In the genomic region with DNA sequence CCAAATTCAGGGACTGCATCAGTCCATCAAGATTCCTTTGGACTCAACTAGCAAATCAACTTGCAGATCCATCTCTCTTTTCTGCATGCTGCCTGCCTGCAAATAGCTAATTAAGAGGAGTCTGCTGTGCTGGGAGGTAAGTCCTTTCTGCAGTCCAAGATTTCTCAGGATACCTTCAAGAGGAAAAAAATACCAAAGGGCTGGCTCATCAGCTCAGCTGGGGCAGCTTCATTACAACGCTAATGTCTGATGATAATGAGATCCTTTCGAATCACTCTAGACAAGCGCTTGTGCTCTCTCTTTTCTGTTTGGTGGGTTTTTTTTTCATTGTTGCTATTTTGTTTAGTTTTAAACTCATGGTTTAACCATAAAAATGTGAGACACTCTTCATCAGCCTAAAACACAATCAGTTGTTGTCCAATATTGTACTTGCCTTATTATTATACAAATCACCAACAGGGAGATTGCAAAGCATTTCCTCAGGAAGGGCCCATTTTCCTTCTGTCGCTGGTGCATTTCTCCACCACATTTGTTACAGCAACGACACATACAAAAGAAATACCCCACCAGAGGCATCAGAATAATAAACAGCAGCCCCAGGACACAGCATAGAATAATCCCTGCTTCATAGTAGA, we compare ENCODE assay signal across 2 cellular contexts.
TF ChIP-seq lines count a peak whose summit lies in the region.

No MANE protein-coding gene starts in this region.

TF ChIP-seq in IMR-90, 13 proteins besides CTCF, POLR2A, EP300 and RAD21:
- TF ChIP-seq MAZ (IDR thresholded peaks at IDR 0.05; ENCODE audit: borderline replicate concordance, low read depth, low read length) = no peak
- TF ChIP-seq MAFK (IDR thresholded peaks at IDR 0.05; ENCODE audit: low read depth, low read length) = no peak
- TF ChIP-seq CEBPB (IDR thresholded peaks at IDR 0.05; ENCODE audit: low read depth, low read length) = no peak
- TF ChIP-seq, protein P1, sequence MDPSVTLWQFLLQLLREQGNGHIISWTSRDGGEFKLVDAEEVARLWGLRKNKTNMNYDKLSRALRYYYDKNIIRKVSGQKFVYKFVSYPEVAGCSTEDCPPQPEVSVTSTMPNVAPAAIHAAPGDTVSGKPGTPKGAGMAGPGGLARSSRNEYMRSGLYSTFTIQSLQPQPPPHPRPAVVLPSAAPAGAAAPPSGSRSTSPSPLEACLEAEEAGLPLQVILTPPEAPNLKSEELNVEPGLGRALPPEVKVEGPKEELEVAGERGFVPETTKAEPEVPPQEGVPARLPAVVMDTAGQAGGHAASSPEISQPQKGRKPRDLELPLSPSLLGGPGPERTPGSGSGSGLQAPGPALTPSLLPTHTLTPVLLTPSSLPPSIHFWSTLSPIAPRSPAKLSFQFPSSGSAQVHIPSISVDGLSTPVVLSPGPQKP (IDR thresholded peaks at IDR 0.05; ENCODE audit: borderline replicate concordance, low read depth, low read length) = no peak

TF ChIP-seq in endothelial cell of umbilical vein, 7 proteins besides CTCF, POLR2A, EP300 and RAD21:
- TF ChIP-seq POLR2AphosphoS5 (IDR thresholded peaks at IDR 0.05; ENCODE audit: insufficient read depth, low read depth, low read length) (no peak), GATA2 (IDR thresholded peaks at IDR 0.05; ENCODE audit: insufficient read depth, insufficient read length, low read depth, low read length) (no peak), MYC (IDR thresholded peaks at IDR 0.05; ENCODE audit: low read depth, low read length) (no peak), JUN (IDR thresholded peaks at IDR 0.05; ENCODE audit: borderline replicate concordance, insufficient read depth, insufficient read length, low read depth) (no peak), FOS (IDR thresholded peaks at IDR 0.05; ENCODE audit: borderline replicate concordance, insufficient read depth, low read length) (no peak), EZH2 (IDR thresholded peaks at IDR 0.05; ENCODE audit: borderline replicate concordance, low read depth, low read length, severe bottlenecking) (no peak)
- TF ChIP-seq, protein P2, sequence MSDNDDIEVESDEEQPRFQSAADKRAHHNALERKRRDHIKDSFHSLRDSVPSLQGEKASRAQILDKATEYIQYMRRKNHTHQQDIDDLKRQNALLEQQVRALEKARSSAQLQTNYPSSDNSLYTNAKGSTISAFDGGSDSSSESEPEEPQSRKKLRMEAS (IDR thresholded peaks at IDR 0.05; ENCODE audit: insufficient read depth, insufficient read length) = no peak
